In the genomic region with DNA sequence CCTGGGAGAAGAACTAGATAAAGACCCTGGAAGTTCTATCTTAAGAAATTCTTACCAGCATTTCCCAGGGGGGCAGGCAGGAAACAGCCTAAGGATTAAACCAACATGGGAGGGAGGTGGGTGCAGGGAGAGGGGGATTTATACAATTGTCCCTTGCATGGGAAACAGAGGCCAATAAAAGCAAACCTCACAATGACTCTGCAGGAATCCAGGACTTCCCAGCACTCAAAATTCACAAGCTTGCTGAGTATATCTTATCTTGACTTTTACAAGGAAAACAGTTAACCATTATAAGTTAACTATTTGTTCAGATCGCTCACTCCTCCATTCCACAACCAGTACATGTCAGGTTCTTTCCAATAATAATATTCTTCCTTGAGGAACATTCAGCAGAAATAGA, we compare ENCODE assay signal across 12 cellular contexts.
DNase-seq lines count a peak whose midpoint lies in the region; ATAC-seq, FAIRE-seq and TF ChIP-seq lines count a peak whose summit lies in the region.
"Had no signal": no experiment of that assay in that cellular context is flagged by ENCODE, and none has a peak within 500 bp of the region (broad histone marks: within the 10 kb centered on the region; RNA-seq: fewer than 3 reads in every experiment).

No MANE protein-coding gene starts in this region.

- peak overlapping the region; percentile 49 for H3K27ac ChIP-seq in HepG2 (ENCODE audit: extremely low read length, insufficient read depth, low read length)
- no peak overlapping the region for H3K27ac ChIP-seq in right lobe of liver
- peak overlapping the region; percentile 11 for H3K27ac ChIP-seq in colonic mucosa
- H3K27ac ChIP-seq in mesenchymal stem cell (ENCODE audit: low read length, poor library complexity, severe bottlenecking), result peak overlapping the region; percentile 94

- no peaks in the 10 kb centered on the region for H3K79me2 ChIP-seq in HepG2 (ENCODE audit: insufficient read depth, low read length)

- CTCF ChIA-PET in HepG2 (lab: Yijun Ruan, JAX; ENCODE audit: low intra/inter-chr PET ratio, low total read pairs), result no interaction called here

- TF ChIP-seq EP300 in HepG2 (IDR thresholded peaks at IDR 0.05; ENCODE audit: low read depth in 2 of 2, low read length in 2 of 2) (peak in 1 of 2 experiments; percentile 54; a peak in 1 of 4 replicates), HepG2 (CRISPR knock-in tag; IDR thresholded peaks at IDR 0.05; ENCODE audit: borderline replicate concordance) (peak; percentile 72)

- H2BK5ac ChIP-seq in mesenchymal stem cell (ENCODE audit: low read depth, low read length, poor library complexity, severe bottlenecking), result peak overlapping the region; percentile 83

- no peaks in the 10 kb centered on the region for H3K36me3 ChIP-seq in HepG2 (replicated peaks in 1 of 2; ENCODE audit: control insufficient read depth in 1 of 2, insufficient read depth in 2 of 2, low read length in 2 of 2)
- H3K36me3 ChIP-seq in right lobe of liver, result no peaks in the 10 kb centered on the region
- H3K36me3 ChIP-seq in colonic mucosa, result no peaks in the 10 kb centered on the region
- H3K36me3 ChIP-seq in mesenchymal stem cell (ENCODE audit: control insufficient read depth in 1 of 2, insufficient read depth in 2 of 2, low read depth in 1 of 2, low read length in 2 of 2), result peaks cover 0 to 11% of the 10 kb centered on the region in 2 experiments

- no peak for TF ChIP-seq RAD21 in HepG2 (CRISPR knock-in tag; IDR thresholded peaks at IDR 0.05)

- H3K14ac ChIP-seq in mesenchymal stem cell (ENCODE audit: low read length in 2 of 2), result no peak overlapping the region

- TF ChIP-seq POLR2A in HepG2 (IDR thresholded peaks at IDR 0.05; ENCODE audit: insufficient read depth in 1 of 2, low read depth in 2 of 2, low read length in 2 of 2) (no peak), right lobe of liver (IDR thresholded peaks at IDR 0.05) (no peak)

- no peaks in the 10 kb centered on the region for H4K20me1 ChIP-seq in HepG2 (ENCODE audit: insufficient read depth, low read length)

- no peaks in the 10 kb centered on the region for H3K27me3 ChIP-seq in HepG2 (ENCODE audit: control insufficient read depth in 1 of 2, insufficient read depth in 2 of 2, low read length in 2 of 2)
- H3K27me3 ChIP-seq in right lobe of liver, result no peaks in the 10 kb centered on the region
- H3K27me3 ChIP-seq in colonic mucosa, result no peaks in the 10 kb centered on the region
- H3K27me3 ChIP-seq in mesenchymal stem cell (ENCODE audit: control insufficient read depth in 1 of 2, insufficient read depth in 1 of 2, low read length in 2 of 2), result no peaks in the 10 kb centered on the region

- H2BK120ac ChIP-seq in mesenchymal stem cell (ENCODE audit: low read depth, low read length), result no peak overlapping the region

- no peak overlapping the region for H2AK5ac ChIP-seq in mesenchymal stem cell (ENCODE audit: low read length, severe bottlenecking)

- H3K9ac ChIP-seq in HepG2 (ENCODE audit: insufficient read depth, low read depth, low read length) (no peak overlapping the region), colonic mucosa (ENCODE audit: low read depth in 2 of 2, low read length in 2 of 2) (no peak overlapping the region), mesenchymal stem cell (ENCODE audit: low read length) (peak overlapping the region; percentile 90)

- H2BK15ac ChIP-seq in mesenchymal stem cell (ENCODE audit: low read depth, poor library complexity, severe bottlenecking), result no peak overlapping the region

- 58% methylated on average over 1 of the region's 1 CpG for WGBS in HepG2 (ENCODE audit: low lambda C conversion rate)
- WGBS in right lobe of liver (ENCODE audit: insufficient coverage, low coverage, low lambda C conversion rate, missing lambda C conversion rate), result 67% methylated on average over 1 of the region's 1 CpG
- WGBS in mesenchymal stem cell, result 0% methylated on average over 1 of the region's 1 CpG

- no peak for TF ChIP-seq CTCF in HepG2 (CRISPR knock-in tag; IDR thresholded peaks at IDR 0.05)
- TF ChIP-seq CTCF in right lobe of liver (IDR thresholded peaks at IDR 0.05), result no peak
- no peak for TF ChIP-seq CTCF in colonic mucosa (IDR thresholded peaks at IDR 0.05)

- H3K4me1 ChIP-seq in HepG2 (ENCODE audit: insufficient read depth, low read length) (peaks cover 45% of the 10 kb centered on the region), right lobe of liver (no peaks in the 10 kb centered on the region), colonic mucosa (no peaks in the 10 kb centered on the region), mesenchymal stem cell (ENCODE audit: control insufficient read depth, insufficient read depth, low read depth, low read length) (peaks cover 7% of the 10 kb centered on the region)

- ATAC-seq in HepG2 (no peak), right lobe of liver (no peak), HG02938 (IDR thresholded peaks at IDR 0.05; ENCODE audit: unreplicated experiment) (no peak), HG03565 (IDR thresholded peaks at IDR 0.05; ENCODE audit: unreplicated experiment) (no peak)

- no peaks in the 10 kb centered on the region for H3K79me1 ChIP-seq in mesenchymal stem cell (replicated peaks; ENCODE audit: low read length, poor library complexity, severe bottlenecking)

- no peak overlapping the region for H3K4me3 ChIP-seq in HepG2 (replicated peaks in 1 of 3; ENCODE audit: insufficient read depth in 1 of 3, low read depth in 2 of 3, low read length in 3 of 3)
- no peak overlapping the region for H3K4me3 ChIP-seq in right lobe of liver
- H3K4me3 ChIP-seq in colonic mucosa, result no peak overlapping the region
- peak overlapping the region in 1 of 2 experiments; percentile 33 for H3K4me3 ChIP-seq in mesenchymal stem cell (ENCODE audit: insufficient read depth in 1 of 2, low read depth in 1 of 2, low read length in 2 of 2)

- DNase-seq in HepG2 (ENCODE audit: low spot score) (peak; percentile 76), right lobe of liver (no peak), colonic mucosa (peak; percentile 56), mesenchymal stem cell (peak; percentile 50), frontal cortex (ENCODE audit: low spot score in 2 of 2) (no peak), NCI-H526 (lab: John Stamatoyannopoulos, UW) (no peak)
- DNase-seq: activated T-cell treated with anti-CD3 and anti-CD28 coated beads, Interleukin-2, amount 50 U/mL, for 1 hour; central memory CD4-positive, alpha-beta T cell; naive B cell; NK-92 treated with Interleukin-12 subunit alpha and Interleukin-12 subunit beta, amount 100 ng/mL, for 24 hours had no signal

- intact Hi-C loops in HepG2 (cut with micrococcal nuclease; ENCODE audit: unreplicated experiment) (no loop called here), right lobe of liver (cut with DNase I) (no loop called here), colonic mucosa (cut with DNase I) (no loop called here)

- H2BK12ac ChIP-seq in mesenchymal stem cell (ENCODE audit: low read length in 2 of 2), result peak overlapping the region in 1 of 2 experiments; percentile 26

- POLR2A ChIA-PET in HepG2 (lab: Yijun Ruan, JAX), result interaction anchor here (0.8 to 2.9 kb wide), 2 partner anchors 20 to 23 kb away, joined by 4 to 12 read pairs; no protein-coding TSS in a partner anchor

- H3K18ac ChIP-seq in mesenchymal stem cell (ENCODE audit: low read depth in 1 of 2, low read length in 2 of 2), result peak overlapping the region; percentile 43 to 70

- H3K4me2 ChIP-seq in HepG2 (ENCODE audit: low read depth, low read length) (no peak overlapping the region), mesenchymal stem cell (ENCODE audit: low read length, poor library complexity, severe bottlenecking) (no peak overlapping the region)

- H2AFZ ChIP-seq in HepG2 (ENCODE audit: low read length) (peak overlapping the region; percentile 2), mesenchymal stem cell (ENCODE audit: low read depth, low read length) (no peak overlapping the region)

- H4K91ac ChIP-seq in mesenchymal stem cell (ENCODE audit: low read length), result no peak overlapping the region

- FAIRE-seq in HepG2 (lab: Jason Lieb, UNC) (no peak), frontal cortex (lab: Jason Lieb, UNC) (no peak)

- peaks cover 6% of the 10 kb centered on the region; the same call in 1 of the 2 replicates for H3K9me3 ChIP-seq in HepG2 (ENCODE audit: low read length)
- H3K9me3 ChIP-seq in right lobe of liver, result no peaks in the 10 kb centered on the region
- H3K9me3 ChIP-seq in colonic mucosa, result no peaks in the 10 kb centered on the region
- peaks cover 15% of the 10 kb centered on the region for H3K9me3 ChIP-seq in mesenchymal stem cell (ENCODE audit: control insufficient read depth, low read length)

- peak overlapping the region in 1 of 2 experiments; percentile 56 for H3K4ac ChIP-seq in mesenchymal stem cell (ENCODE audit: low read depth in 1 of 2, low read length in 2 of 2)

- no peak overlapping the region for H4K8ac ChIP-seq in mesenchymal stem cell (ENCODE audit: low read length)

- in situ Hi-C loops in HepG2 (cut with HindIII; ENCODE audit: extremely low pct_ligation_motif_present, low pct_unique_long_range_greater_than_20kb), result no loop called here

- H3K23ac ChIP-seq in mesenchymal stem cell (ENCODE audit: low read length in 2 of 2), result no peak overlapping the region

- BruUV-seq in HepG2 (replicated peaks; lab: Mats Ljungman, UMichigan), result no TSS peak

TF ChIP-seq in HepG2, 621 proteins besides CTCF, POLR2A, EP300 and RAD21 (continues in another document):
- TF ChIP-seq ZNF780A (CRISPR knock-in tag; IDR thresholded peaks at IDR 0.05) (no peak), ZNF770 (CRISPR knock-in tag; IDR thresholded peaks at IDR 0.05) (no peak), HNF4G (IDR thresholded peaks at IDR 0.05; ENCODE audit: borderline replicate concordance, low read depth, low read length) (no peak), HNF4G (CRISPR knock-in tag; IDR thresholded peaks at IDR 0.05; ENCODE audit: borderline replicate concordance, low read depth) (no peak), KDM1A (CRISPR knock-in tag; IDR thresholded peaks at IDR 0.05) (no peak), SSRP1 (CRISPR knock-in tag; IDR thresholded peaks at IDR 0.05) (no peak)

Comparison
In these comparisons a context has a peak if more than half of its experiments do, and no peak if none do; other contexts are left out.
1. DNase-seq: peak in HepG2 (single experiment), colonic mucosa (single experiment) and mesenchymal stem cell (single experiment); none in right lobe of liver (0 of 3), frontal cortex (0 of 2) and NCI-H526 (0 of 2).
2. H3K27ac ChIP-seq: peak in HepG2 (single experiment), colonic mucosa (single experiment) and mesenchymal stem cell (single experiment); none in right lobe of liver (0 of 3).